Comparison of ENCODE assay signal across 8 cellular contexts in genomic region chr12:14394317-14395058, GRCh38. TPM values are rescaled to one million over a fixed set of nuclear protein-coding genes. Genes with fewer than 3 reads are reported as not detected.
DNase-seq lines count a peak whose midpoint lies in the region; ATAC-seq and TF ChIP-seq lines count a peak whose summit lies in the region.

No MANE protein-coding gene starts in this region.

- DNase-seq in stimulated activated CD4-positive, alpha-beta T cell treated with anti-CD3 and anti-CD28 coated beads, Interleukin-15, amount 100 ng/mL, for 24 hours, result peak; percentile 40
- DNase-seq in stimulated activated CD4-positive, alpha-beta T cell treated with anti-CD3 and anti-CD28 coated beads, Interleukin-4, amount 100 ng/mL, for 1 hour, result no peak
- DNase-seq in HAP-1 (ENCODE audit: low spot score in 2 of 2) (peak; percentile 56 to 89), LNCaP clone FGC (ENCODE audit: low read depth) (peak; percentile 65), SK-N-MC (ENCODE audit: low read depth, low spot score) (peak; percentile 93), dedifferentiated amniotic fluid mesenchymal stem cell (ENCODE audit: extremely low spot score) (peak; percentile 51), lung (ENCODE audit: low spot score) (no peak)

- peak; percentile 58 for ATAC-seq in lung (ENCODE audit: insufficient read depth, low FRiP score)

- H3K36me3 ChIP-seq in HAP-1 (replicated peaks) (no peaks in the 10 kb centered on the region; the same call in 1 of the 2 replicates), SK-N-MC (ENCODE audit: insufficient read depth, low read length) (peaks cover 29% of the 10 kb centered on the region), lung (ENCODE audit: control insufficient read depth in 2 of 2, insufficient read depth in 2 of 2, low read length in 2 of 2) (no peaks in the 10 kb centered on the region), thymus (ENCODE audit: control insufficient read depth, insufficient read depth) (no peaks in the 10 kb centered on the region)

- in situ Hi-C loops in HAP-1 (cut with MboI; ENCODE audit: low sequenced_read_pairs), result loop anchor here (10.0 kb wide), 1 partner anchor 140 kb away; no protein-coding TSS in a partner anchor

- WGBS in lung, 2 donors, result 4 to 12% methylated on average over 3 of the region's 3 CpGs
- 7% methylated on average over 3 of the region's 3 CpGs for WGBS in thymus

- no peaks in the 10 kb centered on the region for H3K27me3 ChIP-seq in HAP-1 (ENCODE audit: low read depth)
- no peaks in the 10 kb centered on the region for H3K27me3 ChIP-seq in lung (ENCODE audit: control insufficient read depth, insufficient read depth)
- H3K27me3 ChIP-seq in thymus (ENCODE audit: control insufficient read depth, insufficient read depth), result no peaks in the 10 kb centered on the region

- H3K9ac ChIP-seq in SK-N-MC (ENCODE audit: insufficient read length), result peak overlapping the region; percentile 75

- TF ChIP-seq CTCF in LNCaP clone FGC (IDR thresholded peaks at IDR 0.05; ENCODE audit: control insufficient read depth, extremely low read depth, insufficient read depth) (peak; percentile 23; the same call in 1 of the 2 replicates), lung (IDR thresholded peaks at IDR 0.05; ENCODE audit: control extremely low read depth, extremely low read depth) (no peak)

- H3K27ac ChIP-seq in SK-N-MC, result peak overlapping the region; percentile 95
- peak overlapping the region in 1 of 2 donors; percentile 40 for H3K27ac ChIP-seq in lung (ENCODE audit: low read depth in 1 of 2, low read length in 1 of 2)
- peak overlapping the region; percentile 86 for H3K27ac ChIP-seq in thymus (ENCODE audit: low read depth)

- H3K9me3 ChIP-seq in HAP-1 (no peaks in the 10 kb centered on the region), SK-N-MC (ENCODE audit: low read depth, low read length) (peaks cover under 1% of the 10 kb centered on the region; the same call in 1 of the 2 replicates), lung (ENCODE audit: control insufficient read depth in 2 of 2, insufficient read depth in 1 of 2, low read length in 1 of 2) (no peaks in the 10 kb centered on the region), thymus (ENCODE audit: control insufficient read depth) (no peaks in the 10 kb centered on the region)

- no peak overlapping the region for H3K4me3 ChIP-seq in HAP-1
- H3K4me3 ChIP-seq in LNCaP clone FGC (ENCODE audit: low read depth, low read length), result no peak overlapping the region
- peak overlapping the region; percentile 71 for H3K4me3 ChIP-seq in SK-N-MC
- H3K4me3 ChIP-seq in lung, result no peak overlapping the region
- peak overlapping the region; percentile 10 for H3K4me3 ChIP-seq in thymus (ENCODE audit: low read length)

- H3K4me1 ChIP-seq in HAP-1 (peaks cover 36% of the 10 kb centered on the region), lung (ENCODE audit: control insufficient read depth in 2 of 2, insufficient read depth in 2 of 2, low read length in 2 of 2) (peaks cover 0 to 8% of the 10 kb centered on the region in 2 donors), thymus (ENCODE audit: control insufficient read depth, insufficient read depth, low read length) (no peaks in the 10 kb centered on the region)

RNA-seq across cellular contexts. Expression of gene ATF7IP, which starts 29.0 kb away (rescaled TPM):
- 100 to 1,000 TPM in 1 of 2 donors, 10 to 100 TPM in 1; 57.3 to 122 TPM for total RNA-seq in lung
- 1 to 10 TPM; 6.9 to 9.0 TPM for polyA plus RNA-seq in lung
- 23.9 TPM for polyA plus RNA-seq in thymus

Comparison
In these comparisons a context has a peak if more than half of its experiments do, and no peak if none do; other contexts are left out.
1. DNase-seq: peak in stimulated activated CD4-positive, alpha-beta T cell treated with anti-CD3 and anti-CD28 coated beads, Interleukin-15, amount 100 ng/mL, for 24 hours (single experiment), HAP-1 (2 of 2), LNCaP clone FGC (single experiment), SK-N-MC (single experiment) and dedifferentiated amniotic fluid mesenchymal stem cell (single experiment); none in stimulated activated CD4-positive, alpha-beta T cell treated with anti-CD3 and anti-CD28 coated beads, Interleukin-4, amount 100 ng/mL, for 1 hour (single experiment) and lung (single experiment).
2. H3K4me3 ChIP-seq: peak in SK-N-MC (single experiment) and thymus (single experiment); none in HAP-1 (single experiment), LNCaP clone FGC (single experiment) and lung (single experiment).